ENCODE assay signal across 12 cellular contexts in the genomic region with DNA sequence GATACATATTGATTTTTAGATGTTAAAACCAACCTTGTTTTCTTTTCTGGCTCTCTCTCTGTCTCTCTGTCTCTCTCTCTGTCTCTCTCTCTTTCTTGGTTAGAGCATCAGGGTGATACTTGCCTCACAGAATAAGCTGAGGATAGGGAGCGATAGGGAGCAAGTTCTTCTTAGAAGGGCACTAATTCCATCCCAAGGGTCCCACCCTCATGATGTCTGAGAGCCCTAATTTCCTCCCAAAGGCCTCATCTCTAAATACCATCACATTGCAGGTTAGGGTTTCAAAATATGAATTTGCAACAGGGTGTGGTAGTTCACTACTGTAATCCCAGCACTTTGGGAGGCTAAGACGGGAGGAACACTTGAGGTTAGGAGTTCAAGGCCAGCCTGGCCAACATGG. TPM values are rescaled to one million over a fixed set of nuclear protein-coding genes. Genes with fewer than 3 reads are reported as not detected.
"Had no signal": no experiment of that assay in that cellular context is flagged by ENCODE, and none has a peak within 500 bp of the region (broad histone marks: within the 10 kb centered on the region; RNA-seq: fewer than 3 reads in every experiment).

No MANE protein-coding gene starts in this region.

- H3K4me3 Mint-ChIP-seq: GM23338, H9, HFFc6 had no signal

- H3K4me3 ChIP-seq: GM23248, GM23338, HAP-1 had no signal

- DNase-seq: GM23248, GOT3, H7, H9, HCEC 1CT, HFFc6 had no signal

- ATAC-seq: GM23338, HCT116 had no signal

- H2AFZ ChIP-seq: GM23248, GM23338 had no signal

- H3K36me3 ChIP-seq: HAP-1 had no signal

- H3K4me2 ChIP-seq: GM23338 had no signal

- H3K9ac ChIP-seq: GM23248 had no signal

- H3K27ac ChIP-seq: GM23248 had no signal

- H3K9me3 Mint-ChIP-seq: GM23338 had no signal

- H3K9me3 ChIP-seq: HAP-1 had no signal

- FAIRE-seq: H1, H54 had no signal

RNA-seq across cellular contexts. Expression of a gene that starts 5.1 kb away (rescaled TPM):
- total RNA-seq: GM23248, H4, HFFc6 had no signal
